ENCODE assay signal across 8 cellular contexts in genomic region chr17:7034955-7035590, GRCh38. TPM values are rescaled to one million over a fixed set of nuclear protein-coding genes. Genes with fewer than 3 reads are reported as not detected.
DNase-seq lines count a peak whose midpoint lies in the region; ATAC-seq and TF ChIP-seq lines count a peak whose summit lies in the region.

No MANE protein-coding gene starts in this region.

- H3K27me3 ChIP-seq in HUES48 (ENCODE audit: control insufficient read depth, insufficient read depth, low read length) (no peaks in the 10 kb centered on the region), stomach smooth muscle (ENCODE audit: control insufficient read depth in 1 of 2, insufficient read depth in 2 of 2, low read length in 2 of 2) (peaks cover 11 to 19% of the 10 kb centered on the region in 2 donors)

- DNase-seq in SIG-M5 treated with dmso at 0.1 percent for 504 hours (lab: John Stamatoyannopoulos, UW; ENCODE audit: unreplicated experiment) (peak; percentile 44), SIG-M5 (lab: John Stamatoyannopoulos, UW) (no peak), astrocyte of the spinal cord (ENCODE audit: low read depth, low spot score) (no peak), left colon (no peak), HuH-7 (ENCODE audit: low spot score) (no peak), AG08396 (ENCODE audit: low spot score) (no peak)

- 0 out of 2 replicates have a peak, but pooled peaks cover 6% of the 10 kb centered on the region for H3K4me1 ChIP-seq in HUES48 (ENCODE audit: control insufficient read depth, insufficient read depth, low read length)
- peaks cover 16% of the 10 kb centered on the region for H3K4me1 ChIP-seq in stomach smooth muscle (ENCODE audit: control insufficient read depth, insufficient read depth, low read length)

- in situ Hi-C loops in astrocyte of the spinal cord (cut with HindIII; ENCODE audit: low sequenced_read_pairs): no loop called here

- no peaks in the 10 kb centered on the region for H3K36me3 ChIP-seq in HUES48 (ENCODE audit: control insufficient read depth, insufficient read depth, low read length)
- H3K36me3 ChIP-seq in stomach smooth muscle (ENCODE audit: control insufficient read depth in 2 of 2, insufficient read depth in 2 of 2, low read length in 2 of 2): no peaks in the 10 kb centered on the region

- TF ChIP-seq CTCF in astrocyte of the spinal cord (IDR thresholded peaks at IDR 0.05; ENCODE audit: low read depth, low read length): no peak

- H3K9me3 ChIP-seq in HUES48 (ENCODE audit: control insufficient read depth, insufficient read depth, low read length): no peaks in the 10 kb centered on the region
- H3K9me3 ChIP-seq in stomach smooth muscle (ENCODE audit: control insufficient read depth in 2 of 2, low read length in 2 of 2): no peaks in the 10 kb centered on the region

- H3K4me3 ChIP-seq in HUES48 (ENCODE audit: low read depth, low read length) (peak overlapping the region; percentile 79), astrocyte of the spinal cord (ENCODE audit: low read depth, low read length) (peak overlapping the region; percentile 77), stomach smooth muscle (ENCODE audit: low read length in 2 of 2) (peak overlapping the region; percentile 70 to 72)

- intact Hi-C loops in left colon (cut with DNase I, micrococcal nuclease): no loop called here

- H3K27ac ChIP-seq in HUES48 (ENCODE audit: low read depth, low read length) (peak overlapping the region; percentile 36), stomach smooth muscle (ENCODE audit: low read length) (peak overlapping the region; percentile 62)

- peak; percentile 1 for ATAC-seq in left colon

- 0 out of 2 replicates have a peak overlapping the region, but pooled peaks have one; percentile 11 for H3K9ac ChIP-seq in HUES48 (ENCODE audit: low read depth, low read length)
- H3K9ac ChIP-seq in stomach smooth muscle (ENCODE audit: low read length in 2 of 2): peak overlapping the region; percentile 54 to 58

RNA-seq across cellular contexts. Expression of gene SLC16A13, which starts 0.7 kb away (rescaled TPM):
- total RNA-seq in left colon: 10 to 100 TPM in 1 of 2 donors, 1 to 10 TPM in 1; 9.0 to 10.0 TPM

RNA-seq across cellular contexts. Expression of gene SLC16A11, which starts 8.8 kb away (rescaled TPM):
- total RNA-seq in left colon: under 1 TPM; 0.58 to 0.84 TPM

RNA-seq across cellular contexts. Expression of gene BCL6B, which starts 12.2 kb away (rescaled TPM):
- total RNA-seq in left colon: 1 to 10 TPM; 2.0 to 2.6 TPM

RNA-seq across cellular contexts. Expression of gene RNASEK, which starts 22.6 kb away (rescaled TPM):
- total RNA-seq in left colon: 100 to 1,000 TPM; 183 to 188 TPM

RNA-seq across cellular contexts. Expression of gene ALOX12, which starts 39.2 kb away (rescaled TPM):
- not detected for total RNA-seq in left colon
